In the genomic region with DNA sequence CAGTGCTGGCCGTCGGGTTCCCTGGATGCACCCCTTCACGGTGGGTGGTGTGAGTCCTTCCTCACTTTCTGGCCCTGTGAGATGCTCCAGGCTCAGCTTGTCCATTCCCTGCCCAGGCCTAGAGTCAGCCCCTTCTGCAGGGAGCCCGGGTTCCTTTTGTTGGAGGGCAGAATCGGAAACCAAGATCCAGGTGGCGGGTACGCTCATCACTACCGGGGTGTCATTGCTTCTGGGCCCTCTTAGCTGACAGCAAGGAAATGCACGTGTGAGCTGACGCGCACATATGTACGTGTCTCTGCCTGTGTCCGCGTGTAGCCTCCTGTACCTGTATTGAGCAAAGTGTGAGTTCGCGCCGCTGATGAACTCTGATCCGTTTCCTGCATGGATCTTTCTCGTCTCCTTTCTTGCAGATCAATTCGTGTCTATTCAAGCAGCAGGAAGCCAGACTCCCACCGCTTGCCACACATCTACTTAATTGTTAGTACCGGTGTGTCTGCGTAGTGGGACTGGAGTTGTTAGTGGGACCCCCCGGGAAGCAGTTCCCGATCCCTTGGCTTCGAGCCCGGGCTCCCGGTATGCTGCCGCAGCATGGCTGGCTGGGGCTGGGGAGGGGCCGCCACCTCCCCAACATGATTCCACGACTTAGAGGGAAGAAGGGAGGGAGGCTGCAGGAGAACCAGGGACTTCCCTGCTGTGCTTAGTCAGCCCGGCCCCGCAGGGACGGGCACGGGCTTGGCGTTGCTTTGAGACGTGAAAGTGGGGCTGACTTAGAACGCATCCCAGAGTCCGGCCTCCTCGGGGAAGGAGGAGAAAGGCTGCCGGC, we compare ENCODE assay signal across 15 cellular contexts. TPM values are rescaled to one million over a fixed set of nuclear protein-coding genes. Genes with fewer than 3 reads are reported as not detected.
A peak's percentile ranks its signal among the peaks of the same experiment; 100 is the strongest.
DNase-seq lines count a peak whose midpoint lies in the region; ATAC-seq, FAIRE-seq and TF ChIP-seq lines count a peak whose summit lies in the region.
"Had no signal": no experiment of that assay in that cellular context is flagged by ENCODE, and none has a peak within 500 bp of the region (broad histone marks: within the 10 kb centered on the region; RNA-seq: fewer than 3 reads in every experiment).

No MANE protein-coding gene starts in this region.

- H3K4me1 ChIP-seq in astrocyte (ENCODE audit: insufficient read depth, low read length) (peaks cover 9% of the 10 kb centered on the region), iPS-18a (ENCODE audit: control insufficient read depth, low read depth, low read length) (peaks cover 15% of the 10 kb centered on the region)
- H3K4me1 ChIP-seq: SJCRH30 had no signal

- no peak for TF ChIP-seq CTCF in astrocyte (IDR thresholded peaks at IDR 0.05; ENCODE audit: insufficient read depth, low read depth, low read length)

- DNase-seq in NCI-H2081 (lab: John Stamatoyannopoulos, UW), result peak; percentile 33 to 74
- DNase-seq in NCI-H2081 treated with DMSO at 0.1 percent for 48 hours (lab: John Stamatoyannopoulos, UW), result no peak
- peak; percentile 57 for DNase-seq in astrocyte (ENCODE audit: low read depth)
- no peak for DNase-seq in globus pallidus (ENCODE audit: low spot score)
- DNase-seq: 8988T; activated CD4-positive, alpha-beta T cell treated with anti-CD3 and anti-CD28 coated beads for 36 hours; NCI-H510A; SJCRH30 had no signal

- H2AFZ ChIP-seq in astrocyte (ENCODE audit: low read depth, low read length), result peak overlapping the region; percentile 38

- peaks cover 88% of the 10 kb centered on the region for H4K20me1 ChIP-seq in astrocyte (ENCODE audit: insufficient read depth, low read length)

- no peak overlapping the region for H3K27ac Mint-ChIP-seq in astrocyte (ENCODE audit: unreplicated experiment)
- H3K27ac Mint-ChIP-seq in stimulated activated memory B cell treated with anti-CD40 and anti-IgM and Interleukin-4, amounts not matched to agents 10 μg/mL and 1 μg/mL and 100 μg/mL, for 72 hours, result peak overlapping the region; percentile 62
- H3K27ac Mint-ChIP-seq: activated CD4-positive, alpha-beta T cell treated with anti-CD3 and anti-CD28 coated beads for 36 hours had no signal

- H3K4me2 ChIP-seq in astrocyte (ENCODE audit: low read length), result peak overlapping the region; percentile 83

- H3K36me3 ChIP-seq in astrocyte (ENCODE audit: insufficient read depth, low read length) (no peaks in the 10 kb centered on the region), iPS-18a (ENCODE audit: control insufficient read depth, low read depth, low read length) (no peaks in the 10 kb centered on the region)
- H3K36me3 ChIP-seq: heart left ventricle, SJCRH30 had no signal

- H3K27me3 ChIP-seq in astrocyte (ENCODE audit: insufficient read depth, low read length) (no peaks in the 10 kb centered on the region), iPS-18a (ENCODE audit: control insufficient read depth, insufficient read depth, low read length) (peaks cover 13% of the 10 kb centered on the region)
- H3K27me3 ChIP-seq: dorsolateral prefrontal cortex, heart left ventricle, SJCRH30 had no signal

- H3K4me1 Mint-ChIP-seq in astrocyte (ENCODE audit: low read depth, unreplicated experiment), result peaks cover 22% of the 10 kb centered on the region
- peaks cover 91% of the 10 kb centered on the region for H3K4me1 Mint-ChIP-seq in stimulated activated memory B cell treated with anti-CD40 and anti-IgM and Interleukin-4, amounts not matched to agents 10 μg/mL and 1 μg/mL and 100 μg/mL, for 72 hours

- peaks cover 3% of the 10 kb centered on the region for H3K27me3 Mint-ChIP-seq in astrocyte (ENCODE audit: low read depth, unreplicated experiment)
- no peaks in the 10 kb centered on the region for H3K27me3 Mint-ChIP-seq in stimulated activated memory B cell treated with anti-CD40 and anti-IgM and Interleukin-4, amounts not matched to agents 10 μg/mL and 1 μg/mL and 100 μg/mL, for 72 hours
- H3K27me3 Mint-ChIP-seq: activated CD4-positive, alpha-beta T cell treated with anti-CD3 and anti-CD28 coated beads for 36 hours had no signal

- H3K4me3 ChIP-seq in astrocyte (ENCODE audit: insufficient read depth, low read depth, low read length) (peak overlapping the region; percentile 48), iPS-18a (ENCODE audit: low read length) (peak overlapping the region; percentile 24)
- H3K4me3 ChIP-seq: heart left ventricle, K562, SJCRH30 had no signal

- no peak for FAIRE-seq in astrocyte (lab: Jason Lieb, UNC)
- FAIRE-seq: K562 had no signal

- H3K9me3 Mint-ChIP-seq in astrocyte (ENCODE audit: unreplicated experiment), result no peaks in the 10 kb centered on the region
- no peaks in the 10 kb centered on the region for H3K9me3 Mint-ChIP-seq in stimulated activated memory B cell treated with anti-CD40 and anti-IgM and Interleukin-4, amounts not matched to agents 10 μg/mL and 1 μg/mL and 100 μg/mL, for 72 hours

- H3K27ac ChIP-seq in astrocyte (ENCODE audit: low read depth, low read length), result no peak overlapping the region
- H3K27ac ChIP-seq in iPS-18a (ENCODE audit: low read length), result no peak overlapping the region
- H3K27ac ChIP-seq: dorsolateral prefrontal cortex, SJCRH30 had no signal

- H3K9me3 ChIP-seq in astrocyte (ENCODE audit: insufficient read depth, low read depth, low read length), result no peaks in the 10 kb centered on the region
- H3K9me3 ChIP-seq in iPS-18a (ENCODE audit: control insufficient read depth, low read depth, low read length), result no peaks in the 10 kb centered on the region
- H3K9me3 ChIP-seq: heart left ventricle, SJCRH30 had no signal

- peak overlapping the region; percentile 61 for H3K9ac ChIP-seq in astrocyte (ENCODE audit: low read length)
- no peak overlapping the region for H3K9ac ChIP-seq in iPS-18a (ENCODE audit: low read length)

- no peak for ATAC-seq in stimulated activated memory B cell treated with anti-CD40 and anti-IgM and Interleukin-4, amounts not matched to agents 10 μg/mL and 1 μg/mL and 100 μg/mL, for 72 hours
- ATAC-seq in HG03045 (IDR thresholded peaks at IDR 0.05; ENCODE audit: unreplicated experiment), result no peak
- no peak for ATAC-seq in HG03159 (IDR thresholded peaks at IDR 0.05; ENCODE audit: unreplicated experiment)
- ATAC-seq: activated CD4-positive, alpha-beta T cell treated with anti-CD3 and anti-CD28 coated beads for 36 hours; heart left ventricle; K562 had no signal

- peaks cover 4% of the 10 kb centered on the region for H3K36me3 Mint-ChIP-seq in astrocyte (ENCODE audit: low read depth, unreplicated experiment)
- no peaks in the 10 kb centered on the region for H3K36me3 Mint-ChIP-seq in stimulated activated memory B cell treated with anti-CD40 and anti-IgM and Interleukin-4, amounts not matched to agents 10 μg/mL and 1 μg/mL and 100 μg/mL, for 72 hours

- peaks cover 60% of the 10 kb centered on the region for H3K79me2 ChIP-seq in astrocyte (ENCODE audit: insufficient read depth, low read length)

- no peak overlapping the region for H3K4me3 Mint-ChIP-seq in astrocyte (ENCODE audit: unreplicated experiment)
- no peak overlapping the region for H3K4me3 Mint-ChIP-seq in stimulated activated memory B cell treated with anti-CD40 and anti-IgM and Interleukin-4, amounts not matched to agents 10 μg/mL and 1 μg/mL and 100 μg/mL, for 72 hours
- H3K4me3 Mint-ChIP-seq: activated CD4-positive, alpha-beta T cell treated with anti-CD3 and anti-CD28 coated beads for 36 hours had no signal

RNA-seq across cellular contexts. Expression of gene GRAMD4, which starts 35.9 kb away (rescaled TPM):
- total RNA-seq in astrocyte, result 14.3 and 17.8 TPM in 2 replicates

RNA-seq across cellular contexts. Expression of gene CELSR1, which starts 46.9 kb away (rescaled TPM):
- 27.6 and 38.5 TPM in 2 replicates for total RNA-seq in astrocyte
- total RNA-seq: SJCRH30 had no signal

Comparison
In these comparisons a context has a peak if more than half of its experiments do, and no peak if none do; other contexts are left out.
1. DNase-seq: peak in NCI-H2081 (2 of 2) and astrocyte (single experiment); none in NCI-H2081 treated with DMSO at 0.1 percent for 48 hours (single experiment) and globus pallidus (single experiment).